In the genomic region with DNA sequence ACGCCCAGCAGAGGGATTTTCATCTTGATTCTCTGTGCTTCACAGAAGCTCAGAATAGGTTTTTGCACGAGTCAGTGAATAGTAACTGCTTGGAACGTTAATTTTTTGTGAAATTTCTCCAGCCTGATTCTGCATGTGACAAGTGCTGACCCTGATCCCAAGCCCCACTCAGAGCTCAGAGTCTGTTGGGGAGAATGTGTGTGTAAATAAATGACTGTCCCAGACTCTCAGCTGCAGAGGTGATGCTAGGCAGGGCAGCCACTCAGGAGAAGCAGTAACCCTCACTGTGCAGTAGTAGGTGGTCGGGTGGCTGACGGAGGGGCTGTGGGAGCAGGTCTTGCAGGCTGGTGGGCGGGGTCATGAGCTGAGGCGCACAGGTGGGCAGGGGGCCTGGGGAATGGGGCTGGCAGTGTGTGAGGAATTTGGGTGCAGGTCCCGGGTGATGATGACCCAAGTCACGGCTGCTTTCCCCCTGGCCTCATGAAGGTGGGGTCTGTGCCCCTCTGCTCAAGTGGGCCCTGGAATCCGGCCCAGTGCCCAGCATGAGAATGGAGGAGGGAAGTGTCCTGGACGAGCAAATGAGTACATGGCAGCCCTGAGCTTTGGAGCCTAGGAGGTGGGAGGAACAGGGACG, we compare ENCODE assay signal across 1 cellular context.
TF ChIP-seq lines count a peak whose summit lies in the region.

No MANE protein-coding gene starts in this region.

TF ChIP-seq in HepG2, 621 proteins besides CTCF, POLR2A, EP300 and RAD21 (continued from another document):
- TF ChIP-seq ARID5B (CRISPR knock-in tag; IDR thresholded peaks at IDR 0.05) (peak; percentile 63), KAT8 (CRISPR knock-in tag; IDR thresholded peaks at IDR 0.05) (no peak), KLF6 (CRISPR knock-in tag; IDR thresholded peaks at IDR 0.05) (no peak), ZNF772 (CRISPR knock-in tag; IDR thresholded peaks at IDR 0.05) (no peak), FOXP1 (IDR thresholded peaks at IDR 0.05) (no peak), FOXP1 (CRISPR knock-in tag; IDR thresholded peaks at IDR 0.05) (0 out of 2 replicates have a peak, but pooled peaks have one; percentile 8), CBFB (CRISPR knock-in tag; IDR thresholded peaks at IDR 0.05) (no peak)
